ENCODE assay signal across 8 cellular contexts in genomic region chr21:42513985-42514882, GRCh38. TPM values are rescaled to one million over a fixed set of nuclear protein-coding genes. Genes with fewer than 3 reads are reported as not detected.
A peak's percentile ranks its signal among the peaks of the same experiment; 100 is the strongest.
DNase-seq lines count a peak whose midpoint lies in the region; ATAC-seq and TF ChIP-seq lines count a peak whose summit lies in the region.

No MANE protein-coding gene starts in this region.

- peak overlapping the region; percentile 62 for H3K27ac Mint-ChIP-seq in glutamatergic neuron (ENCODE audit: unreplicated experiment)

- intact Hi-C loops in prostate gland (cut with DNase I), result no loop called here

- peaks cover 13% of the 10 kb centered on the region for H3K9me3 Mint-ChIP-seq in glutamatergic neuron (ENCODE audit: unreplicated experiment)

- H3K36me3 Mint-ChIP-seq in glutamatergic neuron (ENCODE audit: unreplicated experiment), result peaks cover 4% of the 10 kb centered on the region

- TF ChIP-seq POLR2A in prostate gland (IDR thresholded peaks at IDR 0.05), result no peak

- DNase-seq in GM10266 (ENCODE audit: extremely low spot score) (peak; percentile 78), NOMO-1 treated with dmso at 0.1 percent for 144 hours (lab: John Stamatoyannopoulos, UW; ENCODE audit: unreplicated experiment) (peak; percentile 3), glutamatergic neuron (peak; percentile 73), prostate gland (ENCODE audit: low spot score) (no peak), NCI-H1048 (lab: John Stamatoyannopoulos, UW) (no peak)
- peak; percentile 61 for DNase-seq in activated T-helper 9 cell treated with anti-CD3 and anti-CD28 coated beads, Interleukin-2, amount 50 U/mL, for 16 hours (ENCODE audit: low read depth)

- peaks cover 12% of the 10 kb centered on the region for H3K4me1 Mint-ChIP-seq in glutamatergic neuron (ENCODE audit: low read depth, unreplicated experiment)

- no peaks in the 10 kb centered on the region for H3K27me3 ChIP-seq in prostate gland (replicated peaks; ENCODE audit: insufficient read depth)

- peaks cover 5% of the 10 kb centered on the region for H3K27me3 Mint-ChIP-seq in glutamatergic neuron (ENCODE audit: unreplicated experiment)

- peak overlapping the region; percentile 86 for H3K4me3 Mint-ChIP-seq in glutamatergic neuron (ENCODE audit: unreplicated experiment)

- H3K27ac ChIP-seq in prostate gland, result peak overlapping the region; percentile 95 to 96

- under 1% methylated on average over 56 of the region's 77 CpGs for WGBS in prostate gland

- H3K4me1 ChIP-seq in prostate gland (replicated peaks), result peaks cover 3% of the 10 kb centered on the region

- no peaks in the 10 kb centered on the region for H3K9me3 ChIP-seq in prostate gland

- H3K4me3 ChIP-seq in prostate gland, result peak overlapping the region; percentile 68 to 74

- ATAC-seq in HG02610 (IDR thresholded peaks at IDR 0.05; ENCODE audit: unreplicated experiment) (peak; percentile 43), GM19467 (IDR thresholded peaks at IDR 0.05; ENCODE audit: unreplicated experiment) (no peak)

- TF ChIP-seq CTCF in GM10266 (IDR thresholded peaks at IDR 0.05; ENCODE audit: control insufficient read depth, insufficient read depth, low read depth, missing control alignments), result no peak
- no peak for TF ChIP-seq CTCF in glutamatergic neuron (IDR thresholded peaks at IDR 0.05; ENCODE audit: partially characterized antibody, unreplicated experiment)
- TF ChIP-seq CTCF in prostate gland (IDR thresholded peaks at IDR 0.05), result peak in 2 of 4 experiments; percentile 4 to 32

- no peaks in the 10 kb centered on the region for H3K36me3 ChIP-seq in prostate gland

RNA-seq across cellular contexts. Expression of gene SLC37A1, which starts 0.6 kb away (rescaled TPM):
- 65.7 TPM for total RNA-seq in glutamatergic neuron (ENCODE audit: unreplicated experiment)
- total RNA-seq in prostate gland, result 10 to 100 TPM; 44.2 to 49.6 TPM

RNA-seq across cellular contexts. Expression of gene RSPH1, which starts 18.2 kb away (rescaled TPM):
- total RNA-seq in glutamatergic neuron (ENCODE audit: unreplicated experiment), result 0.42 TPM
- total RNA-seq in prostate gland, result 1 to 10 TPM; 1.6 to 2.6 TPM

Comparison
In these comparisons a context has a peak if more than half of its experiments do, and no peak if none do; other contexts are left out.
1. DNase-seq: peak in GM10266 (single experiment), NOMO-1 treated with dmso at 0.1 percent for 144 hours (single experiment), activated T-helper 9 cell treated with anti-CD3 and anti-CD28 coated beads, Interleukin-2, amount 50 U/mL, for 16 hours (single experiment) and glutamatergic neuron (single experiment); none in prostate gland (single experiment) and NCI-H1048 (single experiment).